Comparison of ENCODE assay signal across 22 cellular contexts in genomic region chr19:53875602-53876340, GRCh38. TPM values are rescaled to one million over a fixed set of nuclear protein-coding genes. Genes with fewer than 3 reads are reported as not detected.
DNase-seq lines count a peak whose midpoint lies in the region; ATAC-seq and TF ChIP-seq lines count a peak whose summit lies in the region.
"Had no signal": no experiment of that assay in that cellular context is flagged by ENCODE, and none has a peak within 500 bp of the region (broad histone marks: within the 10 kb centered on the region; RNA-seq: fewer than 3 reads in every experiment).

No MANE protein-coding gene starts in this region.

- no peak for DNase-seq in T-helper 2 cell treated with Interferon-gamma antibody and Interleukin-4, amounts not matched to agents 5 μg/mL and 100 μg/mL, for 36 hours (ENCODE audit: low spot score)
- DNase-seq in T-helper 2 cell = no peak
- no peak for DNase-seq in CD4-positive, CD25-positive, alpha-beta regulatory T cell
- DNase-seq in WTC11 (ENCODE audit: low spot score) = no peak
- DNase-seq in mesenchymal stem cell = peak; percentile 46
- no peak for DNase-seq in stimulated activated CD4-positive, alpha-beta T cell treated with anti-CD3 and anti-CD28 coated beads, Interleukin-1b, Interleukin-23, amount 100 ng/mL, for 48 hours
- no peak for DNase-seq in DMS53 treated with DMSO at 0.1 percent for 48 hours (lab: John Stamatoyannopoulos, UW; ENCODE audit: unreplicated experiment)
- DNase-seq: 8988T; activated effector memory CD4-positive, alpha-beta T cell treated with anti-CD3 and anti-CD28 coated beads, Interleukin-2, amount 50 U/mL, for 16 hours; DND-41; foreskin keratinocyte; GM23248; hypothalamus; NCI-H1694 treated with DMSO at 0.1 percent for 48 hours; NCI-H226; stimulated activated CD4-positive, alpha-beta T cell treated with anti-CD3 and anti-CD28 coated beads, Interleukin-12 subunit alpha, Interleukin-12 subunit beta, amount 100 ng/mL, for 4 hours; WERI-Rb-1 had no signal

- WGBS in mesenchymal stem cell = 97% methylated on average over 14 of the region's 17 CpGs

- CTCF ChIA-PET in WTC11 (lab: Charles Lee) = interaction anchor here (1.2 to 1.3 kb wide), 2 partner anchors 37 to 67 kb away, joined by 3 to 5 read pairs; no protein-coding TSS in a partner anchor

- no peak overlapping the region for H3K4me3 ChIP-seq in CD4-positive, CD25-positive, alpha-beta regulatory T cell (ENCODE audit: low read depth, low read length)
- H3K4me3 ChIP-seq in mesenchymal stem cell (ENCODE audit: insufficient read depth in 1 of 2, low read depth in 1 of 2, low read length in 2 of 2) = no peak overlapping the region
- H3K4me3 ChIP-seq: GM23248, thoracic aorta had no signal

- no peak for ATAC-seq in CD4-positive, CD25-positive, alpha-beta regulatory T cell (ENCODE audit: low read depth in 2 of 2)
- ATAC-seq in WTC11 = no peak
- ATAC-seq in activated T-helper 17 cell treated with anti-CD3 and anti-CD28 coated beads, Interleukin-2, amount 50 U/mL, for 72 hours (replicated peaks) = no peak
- ATAC-seq: foreskin keratinocyte had no signal

- no peak overlapping the region for H3K4ac ChIP-seq in mesenchymal stem cell (ENCODE audit: low read depth in 1 of 2, low read length in 2 of 2)

- no peak overlapping the region for H3K14ac ChIP-seq in mesenchymal stem cell (ENCODE audit: low read length in 2 of 2)

- TF ChIP-seq CTCF in WTC11 (IDR thresholded peaks at IDR 0.05) = no peak

- no peak overlapping the region for H3K4me2 ChIP-seq in mesenchymal stem cell (ENCODE audit: low read length, poor library complexity, severe bottlenecking)

- no peak overlapping the region for H2BK5ac ChIP-seq in mesenchymal stem cell (ENCODE audit: low read depth, low read length, poor library complexity, severe bottlenecking)

- no peak overlapping the region for H2BK12ac ChIP-seq in mesenchymal stem cell (ENCODE audit: low read length in 2 of 2)

- no peak overlapping the region for H3K23ac ChIP-seq in mesenchymal stem cell (ENCODE audit: low read length in 2 of 2)

- H3K9me3 ChIP-seq in CD4-positive, CD25-positive, alpha-beta regulatory T cell (ENCODE audit: control insufficient read depth in 2 of 2, low read length in 2 of 2) = no peaks in the 10 kb centered on the region
- H3K9me3 ChIP-seq in mesenchymal stem cell (ENCODE audit: control insufficient read depth, low read length) = no peaks in the 10 kb centered on the region
- H3K9me3 ChIP-seq: thoracic aorta had no signal

- H3K27ac ChIP-seq in CD4-positive, CD25-positive, alpha-beta regulatory T cell (ENCODE audit: insufficient read depth, low read length, poor library complexity, severe bottlenecking) = no peak overlapping the region
- no peak overlapping the region for H3K27ac ChIP-seq in mesenchymal stem cell (ENCODE audit: low read length, poor library complexity, severe bottlenecking)
- H3K27ac ChIP-seq: C4-2B, foreskin keratinocyte, GM23248, thoracic aorta, WERI-Rb-1 had no signal

- peak overlapping the region; percentile 51 for H3K4me3 Mint-ChIP-seq in T-helper 2 cell treated with Interferon-gamma antibody and Interleukin-4, amounts not matched to agents 5 μg/mL and 100 μg/mL, for 36 hours
- H3K4me3 Mint-ChIP-seq in CD4-positive, CD25-positive, alpha-beta regulatory T cell = peak overlapping the region in 3 of 4 donors; percentile 9 to 70 (median 33)
- H3K4me3 Mint-ChIP-seq in WTC11 = no peak overlapping the region
- H3K4me3 Mint-ChIP-seq in activated T-helper 17 cell treated with anti-CD3 and anti-CD28 coated beads, Interleukin-2, amount 50 U/mL, for 72 hours = no peak overlapping the region

- peaks cover 31% of the 10 kb centered on the region for H3K36me3 ChIP-seq in CD4-positive, CD25-positive, alpha-beta regulatory T cell (ENCODE audit: control insufficient read depth, insufficient read depth, low read length)
- H3K36me3 ChIP-seq in mesenchymal stem cell (ENCODE audit: control insufficient read depth in 1 of 2, insufficient read depth in 2 of 2, low read depth in 1 of 2, low read length in 2 of 2) = peaks cover 34 to 37% of the 10 kb centered on the region in 2 experiments

- H3K27me3 Mint-ChIP-seq in T-helper 2 cell treated with Interferon-gamma antibody and Interleukin-4, amounts not matched to agents 5 μg/mL and 100 μg/mL, for 36 hours (ENCODE audit: low read depth) = no peaks in the 10 kb centered on the region
- peaks cover 10% of the 10 kb centered on the region for H3K27me3 Mint-ChIP-seq in CD4-positive, CD25-positive, alpha-beta regulatory T cell
- no peaks in the 10 kb centered on the region for H3K27me3 Mint-ChIP-seq in WTC11 (ENCODE audit: low read depth)
- no peaks in the 10 kb centered on the region for H3K27me3 Mint-ChIP-seq in activated T-helper 17 cell treated with anti-CD3 and anti-CD28 coated beads, Interleukin-2, amount 50 U/mL, for 72 hours

- H3K79me1 ChIP-seq in mesenchymal stem cell (replicated peaks; ENCODE audit: low read length, poor library complexity, severe bottlenecking) = peaks cover 18% of the 10 kb centered on the region

- no peak overlapping the region for H2AK5ac ChIP-seq in mesenchymal stem cell (ENCODE audit: low read length, severe bottlenecking)

- POLR2A ChIA-PET in WTC11 (lab: Charles Lee) = interaction anchor here (2.3 kb wide), 1 partner anchor 8 kb away, joined by 21 read pairs; the partner anchor contains the start of gene MYADM

- peaks cover 43% of the 10 kb centered on the region for H3K36me3 Mint-ChIP-seq in T-helper 2 cell treated with Interferon-gamma antibody and Interleukin-4, amounts not matched to agents 5 μg/mL and 100 μg/mL, for 36 hours (ENCODE audit: low read depth)
- peaks cover 31% of the 10 kb centered on the region for H3K36me3 Mint-ChIP-seq in CD4-positive, CD25-positive, alpha-beta regulatory T cell
- peaks cover 39% of the 10 kb centered on the region for H3K36me3 Mint-ChIP-seq in WTC11
- peaks cover 59% of the 10 kb centered on the region for H3K36me3 Mint-ChIP-seq in activated T-helper 17 cell treated with anti-CD3 and anti-CD28 coated beads, Interleukin-2, amount 50 U/mL, for 72 hours (ENCODE audit: low read depth)

- H2AFZ ChIP-seq in mesenchymal stem cell (ENCODE audit: low read depth, low read length) = no peak overlapping the region
- H2AFZ ChIP-seq: GM23248 had no signal

- H3K4me1 ChIP-seq in CD4-positive, CD25-positive, alpha-beta regulatory T cell (ENCODE audit: control insufficient read depth, insufficient read depth, low read length, poor library complexity, severe bottlenecking) = peaks cover 38% of the 10 kb centered on the region
- H3K4me1 ChIP-seq in mesenchymal stem cell (ENCODE audit: control insufficient read depth, insufficient read depth, low read depth, low read length) = peaks cover 5% of the 10 kb centered on the region
- H3K4me1 ChIP-seq: foreskin keratinocyte had no signal

- peaks cover 17% of the 10 kb centered on the region for H3K27me3 ChIP-seq in CD4-positive, CD25-positive, alpha-beta regulatory T cell (ENCODE audit: control insufficient read depth, insufficient read depth, low read length)
- H3K27me3 ChIP-seq in mesenchymal stem cell (ENCODE audit: control insufficient read depth in 1 of 2, insufficient read depth in 1 of 2, low read length in 2 of 2) = peaks cover 4 to 12% of the 10 kb centered on the region in 2 experiments

- H3K4me1 Mint-ChIP-seq in T-helper 2 cell treated with Interferon-gamma antibody and Interleukin-4, amounts not matched to agents 5 μg/mL and 100 μg/mL, for 36 hours (ENCODE audit: low read depth) = peaks cover 44% of the 10 kb centered on the region
- H3K4me1 Mint-ChIP-seq in CD4-positive, CD25-positive, alpha-beta regulatory T cell = peaks cover 18 to 75% (median 45%) of the 10 kb centered on the region in 4 donors
- H3K4me1 Mint-ChIP-seq in WTC11 = peaks cover 25% of the 10 kb centered on the region
- H3K4me1 Mint-ChIP-seq in activated T-helper 17 cell treated with anti-CD3 and anti-CD28 coated beads, Interleukin-2, amount 50 U/mL, for 72 hours = peaks cover 36% of the 10 kb centered on the region

- H4K91ac ChIP-seq in mesenchymal stem cell (ENCODE audit: low read length) = no peak overlapping the region

- H3K27ac Mint-ChIP-seq in T-helper 2 cell treated with Interferon-gamma antibody and Interleukin-4, amounts not matched to agents 5 μg/mL and 100 μg/mL, for 36 hours = peak overlapping the region; percentile 12
- peak overlapping the region in 1 of 3 donors; percentile 79 for H3K27ac Mint-ChIP-seq in CD4-positive, CD25-positive, alpha-beta regulatory T cell
- peak overlapping the region; percentile 24; the same call in 1 of the 2 replicates for H3K27ac Mint-ChIP-seq in WTC11
- H3K27ac Mint-ChIP-seq in activated T-helper 17 cell treated with anti-CD3 and anti-CD28 coated beads, Interleukin-2, amount 50 U/mL, for 72 hours = no peak overlapping the region

- no peak overlapping the region for H2BK15ac ChIP-seq in mesenchymal stem cell (ENCODE audit: low read depth, poor library complexity, severe bottlenecking)

- peaks cover 4% of the 10 kb centered on the region for H3K9me3 Mint-ChIP-seq in T-helper 2 cell treated with Interferon-gamma antibody and Interleukin-4, amounts not matched to agents 5 μg/mL and 100 μg/mL, for 36 hours
- peaks cover 0 to 4% (median 0%) of the 10 kb centered on the region in 7 donors for H3K9me3 Mint-ChIP-seq in CD4-positive, CD25-positive, alpha-beta regulatory T cell
- H3K9me3 Mint-ChIP-seq in WTC11 = no peaks in the 10 kb centered on the region
- no peaks in the 10 kb centered on the region for H3K9me3 Mint-ChIP-seq in activated T-helper 17 cell treated with anti-CD3 and anti-CD28 coated beads, Interleukin-2, amount 50 U/mL, for 72 hours
- H3K9me3 Mint-ChIP-seq: neural crest cell had no signal

- H3K9ac ChIP-seq in mesenchymal stem cell (ENCODE audit: low read length) = no peak overlapping the region
- H3K9ac ChIP-seq: GM23248 had no signal

- no peak overlapping the region for H4K8ac ChIP-seq in mesenchymal stem cell (ENCODE audit: low read length)

- no peak overlapping the region for H3K18ac ChIP-seq in mesenchymal stem cell (ENCODE audit: low read depth in 1 of 2, low read length in 2 of 2)

- no peak overlapping the region for H2BK120ac ChIP-seq in mesenchymal stem cell (ENCODE audit: low read depth, low read length)

RNA-seq across cellular contexts. Expression of gene PRKCG, which starts 6.2 kb away (rescaled TPM):
- total RNA-seq in CD4-positive, CD25-positive, alpha-beta regulatory T cell = not detected
- not detected for polyA plus RNA-seq in CD4-positive, CD25-positive, alpha-beta regulatory T cell
- 23.0 to 30.0 TPM (median 27.5 TPM) in 3 replicates for total RNA-seq in WTC11 (2021)
- polyA plus RNA-seq in mesenchymal stem cell (2013, experiment 1 of 2) = 0.03 TPM
- polyA plus RNA-seq in mesenchymal stem cell (2013, experiment 2 of 2) = 0.05 TPM
- total RNA-seq in activated T-helper 17 cell treated with anti-CD3 and anti-CD28 coated beads, Interleukin-2, amount 50 U/mL, for 72 hours = not detected
- total RNA-seq: foreskin keratinocyte, GM23248, thoracic aorta had no signal
- polyA plus RNA-seq: GM23248, keratinocyte had no signal

RNA-seq across cellular contexts. Expression of gene MYADM, which starts 8.1 kb away (rescaled TPM):
- total RNA-seq in CD4-positive, CD25-positive, alpha-beta regulatory T cell = 280 TPM
- 10 to 100 TPM; 26.1 to 36.3 (median 35.5) TPM for polyA plus RNA-seq in CD4-positive, CD25-positive, alpha-beta regulatory T cell
- total RNA-seq in WTC11 (2021) = 78.6 to 86.4 TPM (median 79.7 TPM) in 3 replicates
- 318 TPM for polyA plus RNA-seq in mesenchymal stem cell (2013, experiment 1 of 2)
- 307 TPM for polyA plus RNA-seq in mesenchymal stem cell (2013, experiment 2 of 2)
- 10 to 100 TPM; 48.8 to 72.8 TPM for total RNA-seq in activated T-helper 17 cell treated with anti-CD3 and anti-CD28 coated beads, Interleukin-2, amount 50 U/mL, for 72 hours

RNA-seq across cellular contexts. Expression of gene CACNG7, which starts 33.3 kb away (rescaled TPM):
- not detected for total RNA-seq in CD4-positive, CD25-positive, alpha-beta regulatory T cell
- polyA plus RNA-seq in CD4-positive, CD25-positive, alpha-beta regulatory T cell = not detected
- total RNA-seq in WTC11 (2021) = 33.3 to 44.1 TPM (median 43.2 TPM) in 3 replicates
- polyA plus RNA-seq in mesenchymal stem cell (2013, experiment 1 of 2) = 0.03 TPM
- polyA plus RNA-seq in mesenchymal stem cell (2013, experiment 2 of 2) = 0.03 TPM
- not detected for total RNA-seq in activated T-helper 17 cell treated with anti-CD3 and anti-CD28 coated beads, Interleukin-2, amount 50 U/mL, for 72 hours
- total RNA-seq: foreskin keratinocyte, GM23248, thoracic aorta had no signal
- polyA plus RNA-seq: foreskin keratinocyte, GM23248, keratinocyte had no signal

RNA-seq across cellular contexts. Expression of gene NLRP12, which starts 51.7 kb away (rescaled TPM):
- not detected for total RNA-seq in CD4-positive, CD25-positive, alpha-beta regulatory T cell
- not detected for polyA plus RNA-seq in CD4-positive, CD25-positive, alpha-beta regulatory T cell
- total RNA-seq in WTC11 (2021) = 4.7 to 5.6 TPM (median 4.9 TPM) in 3 replicates
- not detected for polyA plus RNA-seq in mesenchymal stem cell (2013, experiment 1 of 2)
- not detected for polyA plus RNA-seq in mesenchymal stem cell (2013, experiment 2 of 2)
- not detected for total RNA-seq in activated T-helper 17 cell treated with anti-CD3 and anti-CD28 coated beads, Interleukin-2, amount 50 U/mL, for 72 hours
- total RNA-seq: foreskin keratinocyte, GM23248, neural crest cell had no signal
- polyA plus RNA-seq: foreskin keratinocyte, GM23248, keratinocyte had no signal

Comparison
In these comparisons a context has a peak if more than half of its experiments do, and no peak if none do; other contexts are left out.
1. H3K4me3 Mint-ChIP-seq: peak in T-helper 2 cell treated with Interferon-gamma antibody and Interleukin-4, amounts not matched to agents 5 μg/mL and 100 μg/mL, for 36 hours (single experiment) and CD4-positive, CD25-positive, alpha-beta regulatory T cell (3 of 4); none in WTC11 (single experiment) and activated T-helper 17 cell treated with anti-CD3 and anti-CD28 coated beads, Interleukin-2, amount 50 U/mL, for 72 hours (single experiment).
2. RNA of gene PRKCG, which starts 6.2 kb away (total RNA-seq): 23.0 to 30.0 TPM in WTC11; not detected in CD4-positive, CD25-positive, alpha-beta regulatory T cell (single experiment) and not detected in activated T-helper 17 cell treated with anti-CD3 and anti-CD28 coated beads, Interleukin-2, amount 50 U/mL, for 72 hours; every median in the first group is over 10 times any median in the second.
3. RNA of gene CACNG7, which starts 33.3 kb away (total RNA-seq): 33.3 to 44.1 TPM in WTC11; not detected in CD4-positive, CD25-positive, alpha-beta regulatory T cell (single experiment) and not detected in activated T-helper 17 cell treated with anti-CD3 and anti-CD28 coated beads, Interleukin-2, amount 50 U/mL, for 72 hours; every median in the first group is over 10 times any median in the second.